Comparison of ENCODE assay signal across 8 cellular contexts in the genomic region with DNA sequence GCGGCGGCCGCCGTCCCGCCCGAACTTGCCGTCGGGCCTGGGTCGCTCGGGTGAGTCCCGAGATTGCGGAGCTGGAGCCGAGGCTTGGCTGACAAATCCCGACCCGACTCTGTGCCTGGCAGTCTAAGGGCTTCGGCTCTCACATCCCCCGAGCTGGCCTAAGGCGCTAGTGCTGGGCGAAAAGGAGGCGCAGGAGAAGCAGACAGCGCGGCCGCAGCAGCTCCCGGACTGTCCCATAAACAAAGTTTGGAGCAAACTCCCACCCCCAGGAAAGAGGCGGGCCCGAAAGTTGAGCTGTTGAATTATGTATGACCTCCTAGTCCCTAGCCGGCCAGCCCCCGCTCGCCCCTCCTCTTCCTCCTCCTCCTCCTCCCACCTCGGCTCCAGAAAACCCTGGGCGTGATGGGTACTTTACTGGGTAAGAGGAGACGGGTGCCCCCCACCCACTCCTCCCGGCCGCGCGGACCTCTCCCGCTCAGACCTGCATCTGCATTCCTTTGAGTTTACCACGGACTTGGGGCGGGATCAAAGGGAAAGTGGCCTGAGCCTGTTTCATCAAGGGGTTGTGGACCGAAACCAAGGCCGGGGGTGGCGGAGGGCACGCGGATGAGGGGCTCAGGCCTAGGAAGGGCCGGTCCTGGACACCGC. TPM values are rescaled to one million over a fixed set of nuclear protein-coding genes. Genes with fewer than 3 reads are reported as not detected.
DNase-seq lines count a peak whose midpoint lies in the region; ATAC-seq, FAIRE-seq and TF ChIP-seq lines count a peak whose summit lies in the region.

WWTR1 (minus strand) TSS at position 230 of the 648 bp plus-strand sequence. CDS start 719 bp downstream, outside the sequence.

- no peaks in the 10 kb centered on the region for H3K27me3 ChIP-seq in ascending aorta
- no peaks in the 10 kb centered on the region for H3K27me3 ChIP-seq in pancreas

- peak; percentile 44 for DNase-seq in CD14-positive monocyte (ENCODE audit: low spot score)
- DNase-seq in ascending aorta (ENCODE audit: low spot score in 2 of 2) = peak; percentile 79 to 97
- DNase-seq in left cardiac atrium = peak; percentile 95
- peak; percentile 84 to 95 (median 87) for DNase-seq in pancreas
- DNase-seq in NOMO-1 treated with DMSO at 0.1 percent for 48 hours (lab: John Stamatoyannopoulos, UW; ENCODE audit: unreplicated experiment) = no peak

- peaks cover 0 to 36% (median 10%) of the 10 kb centered on the region in 7 donors for H3K9me3 Mint-ChIP-seq in CD14-positive monocyte

- ATAC-seq in GM19043 (IDR thresholded peaks at IDR 0.05; ENCODE audit: low read depth, unreplicated experiment) = peak; percentile 52
- peak; percentile 44 for ATAC-seq in HG03135 (IDR thresholded peaks at IDR 0.05; ENCODE audit: unreplicated experiment)
- ATAC-seq in left cardiac atrium = peak; percentile 91 to 93
- ATAC-seq in pancreas = peak; percentile 80 to 90 (median 88)

- H3K4me1 ChIP-seq in ascending aorta = peaks cover 10 to 21% of the 10 kb centered on the region in 2 donors
- H3K4me1 ChIP-seq in pancreas = no peaks in the 10 kb centered on the region

- H3K4me3 ChIP-seq in ascending aorta = peak within 1 kb of the TSS; percentile 81 to 83
- peak within 1 kb of the TSS; percentile 67 to 77 (median 76) for H3K4me3 ChIP-seq in pancreas

- H3K36me3 ChIP-seq in ascending aorta (no peaks in the 10 kb centered on the region), pancreas (no peaks in the 10 kb centered on the region)

- WGBS in pancreas, 2 donors = 0% methylated on average over 44 to 46 of the region's 46 CpGs

- intact Hi-C loops in CD14-positive monocyte (cut with micrococcal nuclease) (no loop called here), ascending aorta (cut with DNase I) (loop anchor here (2.0 to 10.0 kb wide), 7 partner anchors 59 to 643 kb away; partner anchors contain the start of gene RNF13), left cardiac atrium (cut with DNase I) (loop anchor here (5.0 to 10.0 kb wide), 5 partner anchors 41 to 133 kb away; no protein-coding TSS in a partner anchor), pancreas (cut with DNase I) (loop anchor here in 2 of 3 donors (10.0 kb wide), 2 partner anchors 123 to 133 kb away; no protein-coding TSS in a partner anchor)

- H3K27me3 Mint-ChIP-seq in CD14-positive monocyte (ENCODE audit: low read depth in 3 of 3) = peaks cover 85 to 96% (median 95%) of the 10 kb centered on the region in 3 donors

- peaks cover 21% of the 10 kb centered on the region for H3K4me1 Mint-ChIP-seq in CD14-positive monocyte

- H3K9me3 ChIP-seq in ascending aorta = no peaks in the 10 kb centered on the region
- H3K9me3 ChIP-seq in pancreas = no peaks in the 10 kb centered on the region

- TF ChIP-seq CTCF in CD14-positive monocyte (IDR thresholded peaks at IDR 0.05) = no peak
- no peak for TF ChIP-seq CTCF in ascending aorta (IDR thresholded peaks at IDR 0.05)
- TF ChIP-seq CTCF in pancreas (IDR thresholded peaks at IDR 0.05) = no peak

- H3K4me3 Mint-ChIP-seq in CD14-positive monocyte = peak within 1 kb of the TSS; percentile 83 to 95

- H3K27ac ChIP-seq in ascending aorta (peak within 1 kb of the TSS; percentile 94 to 95), pancreas (peak within 1 kb of the TSS; percentile 80 to 94 (median 92))

- peaks cover 3 to 5% of the 10 kb centered on the region in 2 donors for H3K36me3 Mint-ChIP-seq in CD14-positive monocyte

- H3K27ac Mint-ChIP-seq in CD14-positive monocyte = no peak within 1 kb of the TSS

- no peak for FAIRE-seq in pancreas (lab: Jason Lieb, UNC)

TF ChIP-seq in PFSK-1, 5 proteins besides CTCF, POLR2A, EP300 and RAD21:
- TF ChIP-seq REST (IDR thresholded peaks at IDR 0.05; ENCODE audit: insufficient read depth in 1 of 2, low read depth in 2 of 2, low read length in 2 of 2) (no peak), SIN3A (IDR thresholded peaks at IDR 0.05; ENCODE audit: borderline replicate concordance, insufficient read depth, low read length) (no peak), FOXP2 (optimal IDR thresholded peaks at IDR 0.05; ENCODE audit: borderline replicate concordance, extremely low read depth, extremely low read length, insufficient read depth) (peak; percentile 69), POLR2AphosphoS5 (IDR thresholded peaks at IDR 0.05; ENCODE audit: low read depth, low read length) (peak; percentile 95), TAF1 (IDR thresholded peaks at IDR 0.05; ENCODE audit: borderline replicate concordance, insufficient read depth, low read length) (peak; percentile 58; the same call in 1 of the 2 replicates)
TF ChIP-seq in PFSK-1: peak in this region for 3.

RNA-seq across cellular contexts. Expression of gene WWTR1, which starts in this region (rescaled TPM):
- polyA plus RNA-seq in CD14-positive monocyte = not detected
- 41.5 TPM for polyA plus RNA-seq in PFSK-1 (2012; ENCODE audit: insufficient read length, low read depth)
- 282 TPM for total RNA-seq in ascending aorta
- 10 to 100 TPM; 45.4 to 87.1 TPM for total RNA-seq in left cardiac atrium
- total RNA-seq in pancreas = 10 to 100 TPM; 19.8 to 47.0 (median 25.2) TPM
- 10 to 100 TPM; 18.9 to 21.6 TPM for polyA plus RNA-seq in pancreas

Comparison
In these comparisons a context has a peak if more than half of its experiments do, and no peak if none do; other contexts are left out.
1. RNA of gene WWTR1 (polyA plus RNA-seq): 18.9 to 21.6 TPM in pancreas; not detected in CD14-positive monocyte; every median in the first group is over 10 times any median in the second.
2. Peak in DNase-seq in CD14-positive monocyte; RNA of the gene not detected or under 1 TPM.
3. intact Hi-C loops: an anchor here in ascending aorta (2.0 to 10.0 kb wide), left cardiac atrium (5.0 to 10.0 kb wide) and pancreas (10.0 kb wide); none called in CD14-positive monocyte.
4. Peak in every context shown above with its lines, with median percentiles within 50 percentile points of each other: ATAC-seq.